ENCODE assay signal across 11 cellular contexts in genomic region chr3:16824085-16824696, GRCh38.
A peak's percentile ranks its signal among the peaks of the same experiment; 100 is the strongest.
DNase-seq lines count a peak whose midpoint lies in the region; ATAC-seq and TF ChIP-seq lines count a peak whose summit lies in the region.
"Had no signal": no experiment of that assay in that cellular context is flagged by ENCODE, and none has a peak within 500 bp of the region (broad histone marks: within the 10 kb centered on the region; RNA-seq: fewer than 3 reads in every experiment).

No MANE protein-coding gene starts in this region.

- H3K9me3 ChIP-seq in CD4-positive, alpha-beta T cell (ENCODE audit: control insufficient read depth, low read length) = no peaks in the 10 kb centered on the region
- no peaks in the 10 kb centered on the region for H3K9me3 ChIP-seq in colonic mucosa
- H3K9me3 ChIP-seq: thoracic aorta had no signal

- no peak overlapping the region for H3K9ac ChIP-seq in colonic mucosa (ENCODE audit: low read depth in 2 of 2, low read length in 2 of 2)

- peak overlapping the region; percentile 12 for H3K4me3 Mint-ChIP-seq in CD4-positive, alpha-beta T cell
- H3K4me3 Mint-ChIP-seq in T-cell = peak overlapping the region in 2 of 3 donors; percentile 1 to 57

- H3K4me3 ChIP-seq in colonic mucosa = no peak overlapping the region
- H3K4me3 ChIP-seq: thoracic aorta had no signal

- H3K36me3 Mint-ChIP-seq in CD4-positive, alpha-beta T cell (ENCODE audit: low read depth) = no peaks in the 10 kb centered on the region
- no peaks in the 10 kb centered on the region for H3K36me3 Mint-ChIP-seq in T-cell

- no peaks in the 10 kb centered on the region for H3K36me3 ChIP-seq in colonic mucosa
- H3K36me3 ChIP-seq: thoracic aorta had no signal

- DNase-seq in CD4-positive, alpha-beta T cell = no peak
- DNase-seq in T-cell = peak in 17 of 34 experiments; percentile 5 to 33 (median 15)
- DNase-seq in colonic mucosa = no peak
- DNase-seq in left colon = no peak
- DNase-seq in SKM-1 (lab: John Stamatoyannopoulos, UW; ENCODE audit: unreplicated experiment) = no peak
- no peak for DNase-seq in islet precursor cell
- DNase-seq: retina, SIG-M5 had no signal

- H3K27me3 Mint-ChIP-seq in CD4-positive, alpha-beta T cell = no peaks in the 10 kb centered on the region
- H3K27me3 Mint-ChIP-seq in T-cell = no peaks in the 10 kb centered on the region

- H3K27ac Mint-ChIP-seq in CD4-positive, alpha-beta T cell = peak overlapping the region; percentile 65
- peak overlapping the region; percentile 86 to 89 for H3K27ac Mint-ChIP-seq in T-cell

- H3K9me3 Mint-ChIP-seq in CD4-positive, alpha-beta T cell = no peaks in the 10 kb centered on the region
- H3K9me3 Mint-ChIP-seq in T-cell = peaks cover 0 to 3% (median 3%) of the 10 kb centered on the region in 3 donors

- ATAC-seq in CD4-positive, alpha-beta T cell (ENCODE audit: poor library complexity) = peak; percentile 68
- ATAC-seq in GM19035 (IDR thresholded peaks at IDR 0.05; ENCODE audit: unreplicated experiment) = peak; percentile 75
- ATAC-seq in HG02981 (IDR thresholded peaks at IDR 0.05; ENCODE audit: unreplicated experiment) = peak; percentile 69
- ATAC-seq in T-cell (replicated peaks in 1 of 4) = peak; percentile 84 to 92 (median 90)
- ATAC-seq in left colon = no peak

- H3K27me3 ChIP-seq in CD4-positive, alpha-beta T cell (ENCODE audit: control insufficient read depth, insufficient read depth, low read length) = no peaks in the 10 kb centered on the region
- H3K27me3 ChIP-seq in colonic mucosa = no peaks in the 10 kb centered on the region

- CTCF ChIA-PET in CD4-positive, alpha-beta T cell (lab: Charles Lee) = no interaction called here
- CTCF ChIA-PET in T-cell (lab: Charles Lee) = interaction anchor here in 1 of 2 donors (0.6 kb wide), 1 partner anchor 16 kb away, joined by 5 read pairs; no protein-coding TSS in a partner anchor

- peak overlapping the region; percentile 0 for H3K27ac ChIP-seq in CD4-positive, alpha-beta T cell (ENCODE audit: low read depth, low read length)
- no peak overlapping the region for H3K27ac ChIP-seq in colonic mucosa
- H3K27ac ChIP-seq: thoracic aorta had no signal

- no peak for TF ChIP-seq CTCF in CD4-positive, alpha-beta T cell (IDR thresholded peaks at IDR 0.05)
- no peak for TF ChIP-seq CTCF in colonic mucosa (IDR thresholded peaks at IDR 0.05)

- peaks cover 52% of the 10 kb centered on the region for H3K4me1 Mint-ChIP-seq in CD4-positive, alpha-beta T cell (ENCODE audit: low read depth)
- peaks cover 24 to 41% (median 31%) of the 10 kb centered on the region in 3 donors for H3K4me1 Mint-ChIP-seq in T-cell

- intact Hi-C loops in CD4-positive, alpha-beta T cell (cut with DNase I, micrococcal nuclease) = loop anchor here in 1 of 2 experiments (10.0 kb wide), 2 partner anchors 211 to 219 kb away; partner anchors contain the start of gene DAZL
- intact Hi-C loops in colonic mucosa (cut with DNase I) = no loop called here
- intact Hi-C loops in left colon (cut with DNase I, micrococcal nuclease) = no loop called here

- no peaks in the 10 kb centered on the region for H3K4me1 ChIP-seq in colonic mucosa

- POLR2A ChIA-PET in CD4-positive, alpha-beta T cell (lab: Charles Lee) = interaction anchor here (0.9 to 2.6 kb wide), 2 partner anchors 9 to 17 kb away, joined by 3 to 22 read pairs; no protein-coding TSS in a partner anchor
- POLR2A ChIA-PET in T-cell (lab: Charles Lee) = interaction anchor here in 1 of 2 donors (0.6 kb wide), 1 partner anchor 550 kb away, joined by 6 read pairs; no protein-coding TSS in a partner anchor
